In genomic region chr1:211703812-211704566, GRCh38 we compare ENCODE assay signal across 21 cellular contexts. TPM values are rescaled to one million over a fixed set of nuclear protein-coding genes. Genes with fewer than 3 reads are reported as not detected.
A peak's percentile ranks its signal among the peaks of the same experiment; 100 is the strongest.
DNase-seq lines count a peak whose midpoint lies in the region; ATAC-seq and TF ChIP-seq lines count a peak whose summit lies in the region.
"Had no signal": no experiment of that assay in that cellular context is flagged by ENCODE, and none has a peak within 500 bp of the region (broad histone marks: within the 10 kb centered on the region; RNA-seq: fewer than 3 reads in every experiment).

No MANE protein-coding gene starts in this region.

- H3F3A ChIP-seq in GM23338 (replicated peaks; ENCODE audit: low read depth), result no peaks in the 10 kb centered on the region

- H3K27ac Mint-ChIP-seq in GM23338, result no peak overlapping the region
- no peak overlapping the region for H3K27ac Mint-ChIP-seq in endodermal cell
- H3K27ac Mint-ChIP-seq: activated CD4-positive, alpha-beta T cell treated with anti-CD3 and anti-CD28 coated beads, Interleukin-2, amount 10 ng/mL, durations not matched to agents 7 days and 5 days; activated T-cell treated with anti-CD3 and anti-CD28 coated beads, Interleukin-2, amount 50 U/mL, for 72 hours; CD14-positive monocyte; natural killer cell; T-helper 2 cell treated with Interferon-gamma antibody and Interleukin-4, amounts not matched to agents 5 μg/mL and 100 μg/mL, for 36 hours had no signal

- no peaks in the 10 kb centered on the region for H3K79me2 ChIP-seq in GM23338 (replicated peaks; ENCODE audit: insufficient read depth)

- H3K9me3 ChIP-seq in endodermal cell (ENCODE audit: control insufficient read depth, low read length), result no peaks in the 10 kb centered on the region
- H3K9me3 ChIP-seq: left lung, right atrium auricular region, vagina had no signal

- no peak overlapping the region for H3K4me2 ChIP-seq in GM23338

- H3K9me2 ChIP-seq in GM23338 (ENCODE audit: insufficient read depth), result no peaks in the 10 kb centered on the region

- ATAC-seq in GM23338, result no peak; the same call in 1 of the 3 replicates
- ATAC-seq in HG03439 (IDR thresholded peaks at IDR 0.05; ENCODE audit: unreplicated experiment), result no peak
- no peak for ATAC-seq in GM21447 (IDR thresholded peaks at IDR 0.05; ENCODE audit: unreplicated experiment)
- ATAC-seq: activated T-cell treated with anti-CD3 and anti-CD28 coated beads, Interleukin-2, amount 50 U/mL, for 72 hours; left lung; natural killer cell had no signal

- H2AFZ ChIP-seq in GM23338, result 0 out of 2 replicates have a peak overlapping the region, but pooled peaks have one; percentile 18
- H2AFZ ChIP-seq: GM23248 had no signal

- H3K27me3 ChIP-seq in GM23338 (ENCODE audit: insufficient read depth) (peaks cover 15% of the 10 kb centered on the region), endodermal cell (ENCODE audit: control insufficient read depth, insufficient read depth, low read length, poor library complexity, severe bottlenecking) (no peaks in the 10 kb centered on the region)
- H3K27me3 ChIP-seq: right atrium auricular region, vagina had no signal

- H3K36me3 ChIP-seq in GM23338 (ENCODE audit: insufficient read depth) (no peaks in the 10 kb centered on the region), endodermal cell (ENCODE audit: control insufficient read depth, insufficient read depth, low read length) (no peaks in the 10 kb centered on the region)
- H3K36me3 ChIP-seq: left lung, right atrium auricular region, vagina had no signal

- DNase-seq in GM23338 (ENCODE audit: low spot score) (no peak), NCI-H2107 treated with DMSO at 0.1 percent for 48 hours (lab: John Stamatoyannopoulos, UW; ENCODE audit: unreplicated experiment) (peak; percentile 97), SHP77 treated with DMSO at 0.1 percent for 48 hours (lab: John Stamatoyannopoulos, UW) (peak; percentile 90), pons (ENCODE audit: low spot score) (peak; percentile 57), endodermal cell (no peak), AG20443 (ENCODE audit: low spot score) (no peak)
- DNase-seq: activated CD4-positive, alpha-beta T cell treated with anti-CD3 and anti-CD28 coated beads, Interleukin-2, amount 10 ng/mL, durations not matched to agents 7 days and 5 days; activated T-cell treated with anti-CD3 and anti-CD28 coated beads, Interleukin-2, amount 50 U/mL, for 72 hours; cerebellar nuclear complex; GM23248; left lung; natural killer cell; NCI-H446; stimulated activated CD4-positive, alpha-beta T cell treated with anti-CD3 and anti-CD28 coated beads, Interleukin-2, amount 100 ng/mL, for 48 hours had no signal

- no peak overlapping the region for H3K4me3 Mint-ChIP-seq in GM23338
- no peak overlapping the region for H3K4me3 Mint-ChIP-seq in endodermal cell
- H3K4me3 Mint-ChIP-seq: activated CD4-positive, alpha-beta T cell treated with anti-CD3 and anti-CD28 coated beads, Interleukin-2, amount 10 ng/mL, durations not matched to agents 7 days and 5 days; activated T-cell treated with anti-CD3 and anti-CD28 coated beads, Interleukin-2, amount 50 U/mL, for 72 hours; CD14-positive monocyte; IgD-negative memory B cell; natural killer cell; T-helper 2 cell treated with Interferon-gamma antibody and Interleukin-4, amounts not matched to agents 5 μg/mL and 100 μg/mL, for 36 hours had no signal

- no peak for TF ChIP-seq CTCF in GM23338 (conservative IDR thresholded peaks at IDR 0.05; ENCODE audit: low read depth in 2 of 2)
- no peak for TF ChIP-seq CTCF in endodermal cell (conservative IDR thresholded peaks at IDR 0.05)

- H3K9me3 Mint-ChIP-seq in GM23338 (no peaks in the 10 kb centered on the region), endodermal cell (peaks cover 2% of the 10 kb centered on the region)
- H3K9me3 Mint-ChIP-seq: activated CD4-positive, alpha-beta T cell treated with anti-CD3 and anti-CD28 coated beads, Interleukin-2, amount 10 ng/mL, durations not matched to agents 7 days and 5 days; activated T-cell treated with anti-CD3 and anti-CD28 coated beads, Interleukin-2, amount 50 U/mL, for 72 hours; IgD-negative memory B cell; natural killer cell; T-helper 2 cell treated with Interferon-gamma antibody and Interleukin-4, amounts not matched to agents 5 μg/mL and 100 μg/mL, for 36 hours had no signal

- WGBS in endodermal cell (ENCODE audit: insufficient coverage in 1 of 2, insufficient read length in 1 of 2), 2 experiments, result 88 to 94% methylated on average over 10 to 11 of the region's 11 CpGs

- H3K27me3 Mint-ChIP-seq in GM23338 (ENCODE audit: insufficient read depth, low read depth, poor library complexity) (peaks cover 14% of the 10 kb centered on the region), endodermal cell (ENCODE audit: insufficient read depth) (peaks cover 38% of the 10 kb centered on the region)

- H3K4me3 ChIP-seq in GM23338 (no peak overlapping the region), endodermal cell (ENCODE audit: low read length) (no peak overlapping the region)
- H3K4me3 ChIP-seq: GM23248, left lung, right atrium auricular region, vagina had no signal

- no peaks in the 10 kb centered on the region for H3K4me1 ChIP-seq in GM23338 (ENCODE audit: insufficient read depth)
- no peaks in the 10 kb centered on the region for H3K4me1 ChIP-seq in endodermal cell (ENCODE audit: control insufficient read depth, insufficient read depth, low read length)

- no peak overlapping the region for H3K27ac ChIP-seq in GM23338 (ENCODE audit: low read depth)
- no peak overlapping the region for H3K27ac ChIP-seq in endodermal cell (ENCODE audit: low read depth, low read length)
- H3K27ac ChIP-seq: GM23248, left lung, right atrium auricular region, vagina had no signal

- no peaks in the 10 kb centered on the region for H4K20me1 ChIP-seq in GM23338 (replicated peaks; ENCODE audit: insufficient read depth)

- H3K4me1 Mint-ChIP-seq in GM23338 (peaks cover 10% of the 10 kb centered on the region; the same call in 2 of the 3 replicates), endodermal cell (peaks cover 13% of the 10 kb centered on the region)

- no peak overlapping the region for H3K9ac ChIP-seq in endodermal cell (ENCODE audit: extremely low read depth, low read length, poor library complexity, severe bottlenecking)
- H3K9ac ChIP-seq: GM23248 had no signal

- H3K36me3 Mint-ChIP-seq in GM23338 (ENCODE audit: low read depth), result no peaks in the 10 kb centered on the region
- no peaks in the 10 kb centered on the region for H3K36me3 Mint-ChIP-seq in endodermal cell (ENCODE audit: low read depth)
- H3K36me3 Mint-ChIP-seq: CD14-positive monocyte, IgD-negative memory B cell, natural killer cell had no signal

TF ChIP-seq in GM23338, 12 proteins besides CTCF, POLR2A, EP300 and RAD21 (continues in another document):
- TF ChIP-seq EZH2 (IDR thresholded peaks at IDR 0.05; ENCODE audit: low read depth, unreplicated experiment) (no peak), CREB1 (CRISPR knock-in tag; IDR thresholded peaks at IDR 0.05; ENCODE audit: low read depth) (no peak)
- TF ChIP-seq, protein P1, sequence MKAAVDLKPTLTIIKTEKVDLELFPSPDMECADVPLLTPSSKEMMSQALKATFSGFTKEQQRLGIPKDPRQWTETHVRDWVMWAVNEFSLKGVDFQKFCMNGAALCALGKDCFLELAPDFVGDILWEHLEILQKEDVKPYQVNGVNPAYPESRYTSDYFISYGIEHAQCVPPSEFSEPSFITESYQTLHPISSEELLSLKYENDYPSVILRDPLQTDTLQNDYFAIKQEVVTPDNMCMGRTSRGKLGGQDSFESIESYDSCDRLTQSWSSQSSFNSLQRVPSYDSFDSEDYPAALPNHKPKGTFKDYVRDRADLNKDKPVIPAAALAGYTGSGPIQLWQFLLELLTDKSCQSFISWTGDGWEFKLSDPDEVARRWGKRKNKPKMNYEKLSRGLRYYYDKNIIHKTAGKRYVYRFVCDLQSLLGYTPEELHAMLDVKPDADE (IDR thresholded peaks at IDR 0.05), result no peak
- TF ChIP-seq, protein P2, sequence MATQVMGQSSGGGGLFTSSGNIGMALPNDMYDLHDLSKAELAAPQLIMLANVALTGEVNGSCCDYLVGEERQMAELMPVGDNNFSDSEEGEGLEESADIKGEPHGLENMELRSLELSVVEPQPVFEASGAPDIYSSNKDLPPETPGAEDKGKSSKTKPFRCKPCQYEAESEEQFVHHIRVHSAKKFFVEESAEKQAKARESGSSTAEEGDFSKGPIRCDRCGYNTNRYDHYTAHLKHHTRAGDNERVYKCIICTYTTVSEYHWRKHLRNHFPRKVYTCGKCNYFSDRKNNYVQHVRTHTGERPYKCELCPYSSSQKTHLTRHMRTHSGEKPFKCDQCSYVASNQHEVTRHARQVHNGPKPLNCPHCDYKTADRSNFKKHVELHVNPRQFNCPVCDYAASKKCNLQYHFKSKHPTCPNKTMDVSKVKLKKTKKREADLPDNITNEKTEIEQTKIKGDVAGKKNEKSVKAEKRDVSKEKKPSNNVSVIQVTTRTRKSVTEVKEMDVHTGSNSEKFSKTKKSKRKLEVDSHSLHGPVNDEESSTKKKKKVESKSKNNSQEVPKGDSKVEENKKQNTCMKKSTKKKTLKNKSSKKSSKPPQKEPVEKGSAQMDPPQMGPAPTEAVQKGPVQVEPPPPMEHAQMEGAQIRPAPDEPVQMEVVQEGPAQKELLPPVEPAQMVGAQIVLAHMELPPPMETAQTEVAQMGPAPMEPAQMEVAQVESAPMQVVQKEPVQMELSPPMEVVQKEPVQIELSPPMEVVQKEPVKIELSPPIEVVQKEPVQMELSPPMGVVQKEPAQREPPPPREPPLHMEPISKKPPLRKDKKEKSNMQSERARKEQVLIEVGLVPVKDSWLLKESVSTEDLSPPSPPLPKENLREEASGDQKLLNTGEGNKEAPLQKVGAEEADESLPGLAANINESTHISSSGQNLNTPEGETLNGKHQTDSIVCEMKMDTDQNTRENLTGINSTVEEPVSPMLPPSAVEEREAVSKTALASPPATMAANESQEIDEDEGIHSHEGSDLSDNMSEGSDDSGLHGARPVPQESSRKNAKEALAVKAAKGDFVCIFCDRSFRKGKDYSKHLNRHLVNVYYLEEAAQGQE (IDR thresholded peaks at IDR 0.05; ENCODE audit: unreplicated experiment), result no peak

RNA-seq across cellular contexts. Expression of gene NEK2, which starts 28.6 kb away (rescaled TPM):
- 19.1 and 24.9 TPM in 2 replicates for total RNA-seq in GM23338 (2014; rRNA removed; shearing (Covaris generic))
- 15.8 and 17.0 TPM in 2 replicates for polyA plus RNA-seq in GM23338 (2016; fragmentation: Nextera tagmentation; extraction: Ambion mirVana)
- total RNA-seq in endodermal cell, result 100 to 1,000 TPM in 1 of 2 donors, 10 to 100 TPM in 1; 42.3 to 101 TPM
- polyA plus RNA-seq in endodermal cell (2013, experiment 1 of 2), result 59.8 TPM
- 62.4 TPM for polyA plus RNA-seq in endodermal cell (2013, experiment 2 of 2)
- polyA plus RNA-seq: CD14-positive monocyte, IgD-negative memory B cell had no signal

Comparison
In these comparisons a context has a peak if more than half of its experiments do, and no peak if none do; other contexts are left out.
1. DNase-seq: peak in NCI-H2107 treated with DMSO at 0.1 percent for 48 hours (single experiment), SHP77 treated with DMSO at 0.1 percent for 48 hours (single experiment) and pons (single experiment); none in GM23338 (single experiment), endodermal cell (single experiment) and AG20443 (single experiment).